1 cellular context compared by ENCODE assay signal in the genomic region with DNA sequence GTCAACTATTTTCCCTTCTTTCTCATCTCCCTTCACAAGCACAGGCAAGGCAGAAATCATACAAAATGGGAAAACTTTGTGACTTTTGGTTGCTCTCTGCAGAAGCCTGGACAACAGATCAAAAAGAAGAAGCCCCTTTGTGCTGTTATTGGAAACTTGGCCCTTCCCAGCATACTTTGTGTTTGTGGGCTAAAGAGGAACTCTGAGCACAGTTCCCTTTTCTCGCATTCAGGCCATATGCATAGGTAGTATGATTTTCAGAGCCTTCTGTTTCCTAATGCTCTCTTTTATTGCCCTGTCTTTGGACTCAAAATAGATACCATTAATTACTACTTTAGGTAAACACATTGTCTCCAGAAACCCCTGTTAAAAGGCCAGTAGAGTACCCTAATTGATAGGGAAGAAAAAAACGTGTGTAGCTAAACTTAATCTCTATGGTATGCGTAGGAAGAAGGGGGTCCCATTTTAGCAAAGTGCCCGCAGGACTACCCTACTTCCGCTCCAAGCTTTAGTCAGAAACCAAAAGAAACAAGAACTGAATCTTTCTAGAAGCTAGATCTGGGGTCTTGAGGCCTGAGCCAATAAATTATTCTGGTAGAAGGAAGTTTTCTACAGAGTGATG.
TF ChIP-seq lines count a peak whose summit lies in the region.

No MANE protein-coding gene starts in this region.

TF ChIP-seq in GM12878, 131 proteins besides CTCF, POLR2A, EP300 and RAD21 (continued from another document and continues in another):
- TF ChIP-seq, protein P1, sequence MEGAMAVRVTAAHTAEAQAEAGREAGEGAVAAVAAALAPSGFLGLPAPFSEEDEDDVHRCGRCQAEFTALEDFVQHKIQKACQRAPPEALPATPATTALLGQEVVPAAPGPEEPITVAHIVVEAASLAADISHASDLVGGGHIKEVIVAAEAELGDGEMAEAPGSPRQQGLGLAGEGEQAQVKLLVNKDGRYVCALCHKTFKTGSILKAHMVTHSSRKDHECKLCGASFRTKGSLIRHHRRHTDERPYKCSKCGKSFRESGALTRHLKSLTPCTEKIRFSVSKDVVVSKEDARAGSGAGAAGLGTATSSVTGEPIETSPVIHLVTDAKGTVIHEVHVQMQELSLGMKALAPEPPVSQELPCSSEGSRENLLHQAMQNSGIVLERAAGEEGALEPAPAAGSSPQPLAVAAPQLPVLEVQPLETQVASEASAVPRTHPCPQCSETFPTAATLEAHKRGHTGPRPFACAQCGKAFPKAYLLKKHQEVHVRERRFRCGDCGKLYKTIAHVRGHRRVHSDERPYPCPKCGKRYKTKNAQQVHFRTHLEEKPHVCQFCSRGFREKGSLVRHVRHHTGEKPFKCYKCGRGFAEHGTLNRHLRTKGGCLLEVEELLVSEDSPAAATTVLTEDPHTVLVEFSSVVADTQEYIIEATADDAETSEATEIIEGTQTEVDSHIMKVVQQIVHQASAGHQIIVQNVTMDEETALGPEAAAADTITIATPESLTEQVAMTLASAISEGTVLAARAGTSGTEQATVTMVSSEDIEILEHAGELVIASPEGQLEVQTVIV (IDR thresholded peaks at IDR 0.05; ENCODE audit: borderline replicate concordance, partially characterized antibody): no peak
- TF ChIP-seq KLF5 (IDR thresholded peaks at IDR 0.05; ENCODE audit: partially characterized antibody) (no peak), STAT1 (conservative IDR thresholded peaks at IDR 0.05) (no peak), GATAD2B (conservative IDR thresholded peaks at IDR 0.05; ENCODE audit: low read depth) (no peak), SRF (IDR thresholded peaks at IDR 0.05; ENCODE audit: low read depth in 2 of 2, low read length in 2 of 2) (no peak), NFYA (IDR thresholded peaks at IDR 0.05; ENCODE audit: borderline replicate concordance, low read depth, low read length) (no peak), CHD1 (IDR thresholded peaks at IDR 0.05; ENCODE audit: low read depth, low read length) (no peak), IRF4 (IDR thresholded peaks at IDR 0.05; ENCODE audit: low read depth, low read length) (no peak), ZBED1 (IDR thresholded peaks at IDR 0.05; ENCODE audit: borderline replicate concordance) (peak; percentile 63; the same call in 1 of the 2 replicates), SUPT20H (IDR thresholded peaks at IDR 0.05; ENCODE audit: borderline replicate concordance, control insufficient read depth, low read depth, low read length) (no peak), CBFB (IDR thresholded peaks at IDR 0.05; ENCODE audit: low read depth) (0 out of 2 replicates have a peak, but pooled peaks have one; percentile 59), SREBF2 (IDR thresholded peaks at IDR 0.05; ENCODE audit: low read length) (no peak), NBN (IDR thresholded peaks at IDR 0.05) (0 out of 2 replicates have a peak, but pooled peaks have one; percentile 38), YY1 (IDR thresholded peaks at IDR 0.05; ENCODE audit: low read depth, low read length) (no peak), ZNF217 (IDR thresholded peaks at IDR 0.05) (0 out of 2 replicates have a peak, but pooled peaks have one; percentile 20), ZNF274 (IDR thresholded peaks at IDR 0.05; ENCODE audit: insufficient read depth, insufficient read length) (no peak), NR2C2 (IDR thresholded peaks at IDR 0.05; ENCODE audit: borderline replicate concordance, control insufficient read depth, insufficient read length, low read depth) (no peak), IKZF2 (IDR thresholded peaks at IDR 0.05) (peak; percentile 37 to 39; a peak in 2 of 4 replicates), MTA3 (IDR thresholded peaks at IDR 0.05; ENCODE audit: borderline replicate concordance, low read length) (no peak), STAT3 (IDR thresholded peaks at IDR 0.05; ENCODE audit: low read depth, low read length) (no peak), PAX5 (IDR thresholded peaks at IDR 0.05; ENCODE audit: borderline replicate concordance, low read depth, low read length) (no peak), BHLHE40 (IDR thresholded peaks at IDR 0.05; ENCODE audit: borderline replicate concordance in 1 of 2, low read depth in 2 of 2, low read length in 1 of 2) (0 out of 4 replicates have a peak, but pooled peaks have one; percentile 10 to 48), CBX5 (IDR thresholded peaks at IDR 0.05; ENCODE audit: low read depth) (no peak), HDAC6 (IDR thresholded peaks at IDR 0.05; ENCODE audit: unreplicated experiment) (no peak), FOXM1 (IDR thresholded peaks at IDR 0.05; ENCODE audit: low read depth, low read length) (peak; percentile 71; the same call in 1 of the 2 replicates), SUZ12 (IDR thresholded peaks at IDR 0.05; ENCODE audit: unreplicated experiment) (no peak), KDM1A (IDR thresholded peaks at IDR 0.05; ENCODE audit: borderline replicate concordance) (no peak), SPI1 (IDR thresholded peaks at IDR 0.05; ENCODE audit: borderline replicate concordance, insufficient read depth, low read depth, low read length) (peak; percentile 84), ESRRA (IDR thresholded peaks at IDR 0.05; ENCODE audit: low read length) (no peak), MEF2B (IDR thresholded peaks at IDR 0.05; ENCODE audit: partially characterized antibody, poor library complexity, severe bottlenecking) (peak; percentile 81)
- TF ChIP-seq, protein P2, sequence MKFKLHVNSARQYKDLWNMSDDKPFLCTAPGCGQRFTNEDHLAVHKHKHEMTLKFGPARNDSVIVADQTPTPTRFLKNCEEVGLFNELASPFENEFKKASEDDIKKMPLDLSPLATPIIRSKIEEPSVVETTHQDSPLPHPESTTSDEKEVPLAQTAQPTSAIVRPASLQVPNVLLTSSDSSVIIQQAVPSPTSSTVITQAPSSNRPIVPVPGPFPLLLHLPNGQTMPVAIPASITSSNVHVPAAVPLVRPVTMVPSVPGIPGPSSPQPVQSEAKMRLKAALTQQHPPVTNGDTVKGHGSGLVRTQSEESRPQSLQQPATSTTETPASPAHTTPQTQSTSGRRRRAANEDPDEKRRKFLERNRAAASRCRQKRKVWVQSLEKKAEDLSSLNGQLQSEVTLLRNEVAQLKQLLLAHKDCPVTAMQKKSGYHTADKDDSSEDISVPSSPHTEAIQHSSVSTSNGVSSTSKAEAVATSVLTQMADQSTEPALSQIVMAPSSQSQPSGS (IDR thresholded peaks at IDR 0.05; ENCODE audit: low read length): peak; percentile 32; the same call in 1 of the 2 replicates
- TF ChIP-seq, protein P3, sequence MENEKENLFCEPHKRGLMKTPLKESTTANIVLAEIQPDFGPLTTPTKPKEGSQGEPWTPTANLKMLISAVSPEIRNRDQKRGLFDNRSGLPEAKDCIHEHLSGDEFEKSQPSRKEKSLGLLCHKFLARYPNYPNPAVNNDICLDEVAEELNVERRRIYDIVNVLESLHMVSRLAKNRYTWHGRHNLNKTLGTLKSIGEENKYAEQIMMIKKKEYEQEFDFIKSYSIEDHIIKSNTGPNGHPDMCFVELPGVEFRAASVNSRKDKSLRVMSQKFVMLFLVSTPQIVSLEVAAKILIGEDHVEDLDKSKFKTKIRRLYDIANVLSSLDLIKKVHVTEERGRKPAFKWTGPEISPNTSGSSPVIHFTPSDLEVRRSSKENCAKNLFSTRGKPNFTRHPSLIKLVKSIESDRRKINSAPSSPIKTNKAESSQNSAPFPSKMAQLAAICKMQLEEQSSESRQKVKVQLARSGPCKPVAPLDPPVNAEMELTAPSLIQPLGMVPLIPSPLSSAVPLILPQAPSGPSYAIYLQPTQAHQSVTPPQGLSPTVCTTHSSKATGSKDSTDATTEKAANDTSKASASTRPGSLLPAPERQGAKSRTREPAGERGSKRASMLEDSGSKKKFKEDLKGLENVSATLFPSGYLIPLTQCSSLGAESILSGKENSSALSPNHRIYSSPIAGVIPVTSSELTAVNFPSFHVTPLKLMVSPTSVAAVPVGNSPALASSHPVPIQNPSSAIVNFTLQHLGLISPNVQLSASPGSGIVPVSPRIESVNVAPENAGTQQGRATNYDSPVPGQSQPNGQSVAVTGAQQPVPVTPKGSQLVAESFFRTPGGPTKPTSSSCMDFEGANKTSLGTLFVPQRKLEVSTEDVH (IDR thresholded peaks at IDR 0.05; ENCODE audit: low read depth, partially characterized antibody): no peak
- TF ChIP-seq, protein P4, sequence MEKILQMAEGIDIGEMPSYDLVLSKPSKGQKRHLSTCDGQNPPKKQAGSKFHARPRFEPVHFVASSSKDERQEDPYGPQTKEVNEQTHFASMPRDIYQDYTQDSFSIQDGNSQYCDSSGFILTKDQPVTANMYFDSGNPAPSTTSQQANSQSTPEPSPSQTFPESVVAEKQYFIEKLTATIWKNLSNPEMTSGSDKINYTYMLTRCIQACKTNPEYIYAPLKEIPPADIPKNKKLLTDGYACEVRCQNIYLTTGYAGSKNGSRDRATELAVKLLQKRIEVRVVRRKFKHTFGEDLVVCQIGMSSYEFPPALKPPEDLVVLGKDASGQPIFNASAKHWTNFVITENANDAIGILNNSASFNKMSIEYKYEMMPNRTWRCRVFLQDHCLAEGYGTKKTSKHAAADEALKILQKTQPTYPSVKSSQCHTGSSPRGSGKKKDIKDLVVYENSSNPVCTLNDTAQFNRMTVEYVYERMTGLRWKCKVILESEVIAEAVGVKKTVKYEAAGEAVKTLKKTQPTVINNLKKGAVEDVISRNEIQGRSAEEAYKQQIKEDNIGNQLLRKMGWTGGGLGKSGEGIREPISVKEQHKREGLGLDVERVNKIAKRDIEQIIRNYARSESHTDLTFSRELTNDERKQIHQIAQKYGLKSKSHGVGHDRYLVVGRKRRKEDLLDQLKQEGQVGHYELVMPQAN (conservative IDR thresholded peaks at IDR 0.05): no peak
- TF ChIP-seq, protein P5, sequence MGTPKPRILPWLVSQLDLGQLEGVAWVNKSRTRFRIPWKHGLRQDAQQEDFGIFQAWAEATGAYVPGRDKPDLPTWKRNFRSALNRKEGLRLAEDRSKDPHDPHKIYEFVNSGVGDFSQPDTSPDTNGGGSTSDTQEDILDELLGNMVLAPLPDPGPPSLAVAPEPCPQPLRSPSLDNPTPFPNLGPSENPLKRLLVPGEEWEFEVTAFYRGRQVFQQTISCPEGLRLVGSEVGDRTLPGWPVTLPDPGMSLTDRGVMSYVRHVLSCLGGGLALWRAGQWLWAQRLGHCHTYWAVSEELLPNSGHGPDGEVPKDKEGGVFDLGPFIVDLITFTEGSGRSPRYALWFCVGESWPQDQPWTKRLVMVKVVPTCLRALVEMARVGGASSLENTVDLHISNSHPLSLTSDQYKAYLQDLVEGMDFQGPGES (IDR thresholded peaks at IDR 0.05): no peak
- TF ChIP-seq, protein P6, sequence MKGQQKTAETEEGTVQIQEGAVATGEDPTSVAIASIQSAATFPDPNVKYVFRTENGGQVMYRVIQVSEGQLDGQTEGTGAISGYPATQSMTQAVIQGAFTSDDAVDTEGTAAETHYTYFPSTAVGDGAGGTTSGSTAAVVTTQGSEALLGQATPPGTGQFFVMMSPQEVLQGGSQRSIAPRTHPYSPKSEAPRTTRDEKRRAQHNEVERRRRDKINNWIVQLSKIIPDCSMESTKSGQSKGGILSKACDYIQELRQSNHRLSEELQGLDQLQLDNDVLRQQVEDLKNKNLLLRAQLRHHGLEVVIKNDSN (IDR thresholded peaks at IDR 0.05; ENCODE audit: borderline replicate concordance, extremely low read length, insufficient read depth, low read depth, low read length): no peak
- TF ChIP-seq, protein P7, sequence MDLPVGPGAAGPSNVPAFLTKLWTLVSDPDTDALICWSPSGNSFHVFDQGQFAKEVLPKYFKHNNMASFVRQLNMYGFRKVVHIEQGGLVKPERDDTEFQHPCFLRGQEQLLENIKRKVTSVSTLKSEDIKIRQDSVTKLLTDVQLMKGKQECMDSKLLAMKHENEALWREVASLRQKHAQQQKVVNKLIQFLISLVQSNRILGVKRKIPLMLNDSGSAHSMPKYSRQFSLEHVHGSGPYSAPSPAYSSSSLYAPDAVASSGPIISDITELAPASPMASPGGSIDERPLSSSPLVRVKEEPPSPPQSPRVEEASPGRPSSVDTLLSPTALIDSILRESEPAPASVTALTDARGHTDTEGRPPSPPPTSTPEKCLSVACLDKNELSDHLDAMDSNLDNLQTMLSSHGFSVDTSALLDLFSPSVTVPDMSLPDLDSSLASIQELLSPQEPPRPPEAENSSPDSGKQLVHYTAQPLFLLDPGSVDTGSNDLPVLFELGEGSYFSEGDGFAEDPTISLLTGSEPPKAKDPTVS (IDR thresholded peaks at IDR 0.05; ENCODE audit: low read depth, low read length): no peak
- TF ChIP-seq, protein P8, sequence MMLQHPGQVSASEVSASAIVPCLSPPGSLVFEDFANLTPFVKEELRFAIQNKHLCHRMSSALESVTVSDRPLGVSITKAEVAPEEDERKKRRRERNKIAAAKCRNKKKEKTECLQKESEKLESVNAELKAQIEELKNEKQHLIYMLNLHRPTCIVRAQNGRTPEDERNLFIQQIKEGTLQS (IDR thresholded peaks at IDR 0.05; ENCODE audit: borderline replicate concordance, extremely low read depth, low read depth, low read length): no peak
- TF ChIP-seq, protein P9, sequence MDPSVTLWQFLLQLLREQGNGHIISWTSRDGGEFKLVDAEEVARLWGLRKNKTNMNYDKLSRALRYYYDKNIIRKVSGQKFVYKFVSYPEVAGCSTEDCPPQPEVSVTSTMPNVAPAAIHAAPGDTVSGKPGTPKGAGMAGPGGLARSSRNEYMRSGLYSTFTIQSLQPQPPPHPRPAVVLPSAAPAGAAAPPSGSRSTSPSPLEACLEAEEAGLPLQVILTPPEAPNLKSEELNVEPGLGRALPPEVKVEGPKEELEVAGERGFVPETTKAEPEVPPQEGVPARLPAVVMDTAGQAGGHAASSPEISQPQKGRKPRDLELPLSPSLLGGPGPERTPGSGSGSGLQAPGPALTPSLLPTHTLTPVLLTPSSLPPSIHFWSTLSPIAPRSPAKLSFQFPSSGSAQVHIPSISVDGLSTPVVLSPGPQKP (IDR thresholded peaks at IDR 0.05; ENCODE audit: low read depth, low read length): no peak
- TF ChIP-seq, protein P10, sequence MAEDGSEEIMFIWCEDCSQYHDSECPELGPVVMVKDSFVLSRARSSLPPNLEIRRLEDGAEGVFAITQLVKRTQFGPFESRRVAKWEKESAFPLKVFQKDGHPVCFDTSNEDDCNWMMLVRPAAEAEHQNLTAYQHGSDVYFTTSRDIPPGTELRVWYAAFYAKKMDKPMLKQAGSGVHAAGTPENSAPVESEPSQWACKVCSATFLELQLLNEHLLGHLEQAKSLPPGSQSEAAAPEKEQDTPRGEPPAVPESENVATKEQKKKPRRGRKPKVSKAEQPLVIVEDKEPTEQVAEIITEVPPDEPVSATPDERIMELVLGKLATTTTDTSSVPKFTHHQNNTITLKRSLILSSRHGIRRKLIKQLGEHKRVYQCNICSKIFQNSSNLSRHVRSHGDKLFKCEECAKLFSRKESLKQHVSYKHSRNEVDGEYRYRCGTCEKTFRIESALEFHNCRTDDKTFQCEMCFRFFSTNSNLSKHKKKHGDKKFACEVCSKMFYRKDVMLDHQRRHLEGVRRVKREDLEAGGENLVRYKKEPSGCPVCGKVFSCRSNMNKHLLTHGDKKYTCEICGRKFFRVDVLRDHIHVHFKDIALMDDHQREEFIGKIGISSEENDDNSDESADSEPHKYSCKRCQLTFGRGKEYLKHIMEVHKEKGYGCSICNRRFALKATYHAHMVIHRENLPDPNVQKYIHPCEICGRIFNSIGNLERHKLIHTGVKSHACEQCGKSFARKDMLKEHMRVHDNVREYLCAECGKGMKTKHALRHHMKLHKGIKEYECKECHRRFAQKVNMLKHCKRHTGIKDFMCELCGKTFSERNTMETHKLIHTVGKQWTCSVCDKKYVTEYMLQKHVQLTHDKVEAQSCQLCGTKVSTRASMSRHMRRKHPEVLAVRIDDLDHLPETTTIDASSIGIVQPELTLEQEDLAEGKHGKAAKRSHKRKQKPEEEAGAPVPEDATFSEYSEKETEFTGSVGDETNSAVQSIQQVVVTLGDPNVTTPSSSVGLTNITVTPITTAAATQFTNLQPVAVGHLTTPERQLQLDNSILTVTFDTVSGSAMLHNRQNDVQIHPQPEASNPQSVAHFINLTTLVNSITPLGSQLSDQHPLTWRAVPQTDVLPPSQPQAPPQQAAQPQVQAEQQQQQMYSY (CRISPR knock-in tag; IDR thresholded peaks at IDR 0.05): no peak
